8 cellular contexts compared by ENCODE assay signal in the genomic region with DNA sequence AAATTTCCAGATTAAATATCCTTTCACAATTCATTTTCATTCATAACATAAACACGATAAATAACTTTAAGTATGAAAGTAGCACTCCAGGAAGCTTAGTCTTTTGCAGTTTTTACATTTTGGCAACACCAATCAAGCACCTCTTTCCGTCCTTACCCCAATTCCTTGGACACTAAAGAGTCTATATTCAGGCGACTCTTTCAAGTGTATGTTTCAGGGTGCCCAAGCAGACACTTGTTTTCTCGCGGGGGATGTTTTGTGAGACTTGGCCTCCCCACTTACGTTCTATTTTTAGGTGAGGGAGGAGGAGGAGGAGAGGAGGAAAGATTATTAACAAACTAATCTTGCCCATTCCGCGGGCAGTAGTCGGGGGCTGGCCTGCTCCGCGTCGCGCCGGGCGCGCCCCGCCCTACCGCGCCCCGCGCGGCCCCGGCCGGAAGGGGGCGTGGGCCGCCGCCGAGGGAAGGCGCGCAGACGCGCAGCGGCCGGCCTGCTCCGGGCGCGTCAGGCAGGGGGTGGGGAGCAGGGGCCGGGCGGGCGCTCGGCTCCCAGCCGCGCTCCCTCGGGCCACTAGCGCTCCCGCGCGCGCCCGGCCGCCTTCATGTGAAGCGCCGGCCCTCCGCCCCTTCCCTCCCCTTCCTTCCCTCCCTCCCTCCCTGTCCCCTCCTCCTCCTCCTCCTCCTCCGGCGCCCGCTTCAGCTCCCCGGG. TPM values are rescaled to one million over a fixed set of nuclear protein-coding genes. Genes with fewer than 3 reads are reported as not detected.
DNase-seq lines count a peak whose midpoint lies in the region; TF ChIP-seq lines count a peak whose summit lies in the region.

A gene (plus strand): TSS at position 473 of the 708 bp plus-strand sequence. CDS start 337 bp downstream, outside the sequence.

- H4K20me1 ChIP-seq in Loucy (ENCODE audit: insufficient read depth, low read length, poor library complexity, severe bottlenecking) (peaks cover 37% of the 10 kb centered on the region), SU-DHL-6 (ENCODE audit: low read depth, low read length) (no peaks in the 10 kb centered on the region)

- H2BK5ac ChIP-seq in trophoblast cell (ENCODE audit: low read depth, low read length, poor library complexity): peak within 1 kb of the TSS; percentile 92

- peaks cover 35% of the 10 kb centered on the region for H3K4me1 Mint-ChIP-seq in type B pancreatic cell (ENCODE audit: unreplicated experiment)

- no peaks in the 10 kb centered on the region for H3K27me3 Mint-ChIP-seq in type B pancreatic cell

- H3K27me3 ChIP-seq in H7 (ENCODE audit: control insufficient read depth, insufficient read depth, low read length) (no peaks in the 10 kb centered on the region; the same call in 1 of the 2 replicates), Loucy (ENCODE audit: insufficient read depth, low read length, poor library complexity, severe bottlenecking) (no peaks in the 10 kb centered on the region), SU-DHL-6 (ENCODE audit: low read length) (no peaks in the 10 kb centered on the region), trophoblast cell (ENCODE audit: insufficient read depth, low read length) (no peaks in the 10 kb centered on the region)

- H3K79me2 ChIP-seq in Loucy (ENCODE audit: insufficient read depth, low read length) (peaks cover 44% of the 10 kb centered on the region), SU-DHL-6 (ENCODE audit: insufficient read depth, low read length) (peaks cover 3% of the 10 kb centered on the region; the same call in 1 of the 2 replicates), trophoblast cell (ENCODE audit: control insufficient read depth, insufficient read depth, low read length, poor library complexity) (peaks cover 10% of the 10 kb centered on the region)

- peak within 1 kb of the TSS; percentile 43 for H3K4ac ChIP-seq in trophoblast cell (ENCODE audit: low read depth, low read length)

- peak within 1 kb of the TSS; percentile 74 for H3K14ac ChIP-seq in trophoblast cell (ENCODE audit: low read length)

- H4K12ac ChIP-seq in trophoblast cell (ENCODE audit: low read depth, low read length): peak within 1 kb of the TSS; percentile 85

- peak within 1 kb of the TSS; percentile 38 for H3K27ac ChIP-seq in SU-DHL-6 (ENCODE audit: low read depth, low read length)
- H3K27ac ChIP-seq in trophoblast cell (ENCODE audit: low read depth, low read length): peak within 1 kb of the TSS; percentile 98

- WGBS in trophoblast cell (ENCODE audit: extremely low coverage, insufficient coverage, insufficient read length): 100% methylated on average over 1 of the region's 58 CpGs

- peak within 1 kb of the TSS; percentile 88 for H4K91ac ChIP-seq in trophoblast cell (ENCODE audit: low read depth, low read length)

- H3K18ac ChIP-seq in trophoblast cell (ENCODE audit: low read length): peak within 1 kb of the TSS; percentile 99

- DNase-seq in GM03348 (ENCODE audit: low spot score): peak; percentile 99
- peak; percentile 93 for DNase-seq in H7
- DNase-seq in activated naive CD8-positive, alpha-beta T cell treated with anti-CD3 and anti-CD28 coated beads, Interleukin-2, amount 50 U/mL, for 16 hours (ENCODE audit: low read depth, low spot score): peak; percentile 29
- peak; percentile 91 for DNase-seq in cardiac septum (ENCODE audit: low spot score)
- peak; percentile 88 to 93 for DNase-seq in trophoblast cell
- no peak for DNase-seq in type B pancreatic cell (ENCODE audit: extremely low spot score, unreplicated experiment)

- H2AFZ ChIP-seq in Loucy (ENCODE audit: low read length) (peak within 1 kb of the TSS; percentile 98), SU-DHL-6 (ENCODE audit: low read depth, low read length, severe bottlenecking) (peak within 1 kb of the TSS; percentile 96), trophoblast cell (ENCODE audit: insufficient read depth, low read length, poor library complexity) (peak within 1 kb of the TSS; percentile 56)

- H3K9me3 Mint-ChIP-seq in type B pancreatic cell: no peaks in the 10 kb centered on the region

- H3F3A ChIP-seq in Loucy (ENCODE audit: low read depth): no peaks in the 10 kb centered on the region
- peaks cover 5% of the 10 kb centered on the region; the same call in 1 of the 2 replicates for H3F3A ChIP-seq in SU-DHL-6 (ENCODE audit: insufficient read depth)

- intact Hi-C loops in cardiac septum (cut with DNase I): loop anchor here (5.0 kb wide), 1 partner anchor 171 kb away; no protein-coding TSS in a partner anchor

- TF ChIP-seq CTCF in Loucy (conservative IDR thresholded peaks at IDR 0.05; ENCODE audit: low read length) (no peak), SU-DHL-6 (IDR thresholded peaks at IDR 0.05; ENCODE audit: insufficient read depth, low read length, poor library complexity, severe bottlenecking) (no peak), type B pancreatic cell (conservative IDR thresholded peaks at IDR 0.05) (no peak)

- peaks cover 8% of the 10 kb centered on the region for H3K36me3 Mint-ChIP-seq in type B pancreatic cell

- peak within 1 kb of the TSS; percentile 85 for H3K4me3 ChIP-seq in H7 (ENCODE audit: insufficient read depth, low read depth, low read length)
- H3K4me3 ChIP-seq in Loucy (ENCODE audit: low read length, poor library complexity, severe bottlenecking): peak within 1 kb of the TSS; percentile 82
- H3K4me3 ChIP-seq in SU-DHL-6 (ENCODE audit: insufficient read depth, low read length, poor library complexity, severe bottlenecking): peak within 1 kb of the TSS; percentile 76
- H3K4me3 ChIP-seq in trophoblast cell (ENCODE audit: low read depth, low read length): peak within 1 kb of the TSS; percentile 87

- H3K27ac Mint-ChIP-seq in type B pancreatic cell: peak within 1 kb of the TSS; percentile 91

- H2BK12ac ChIP-seq in trophoblast cell (ENCODE audit: low read length): peak within 1 kb of the TSS; percentile 87

- H3K4me2 ChIP-seq in Loucy (ENCODE audit: low read depth, low read length, poor library complexity, severe bottlenecking): peak within 1 kb of the TSS; percentile 86
- peak within 1 kb of the TSS; percentile 88 for H3K4me2 ChIP-seq in SU-DHL-6 (ENCODE audit: low read depth, low read length, poor library complexity, severe bottlenecking)
- peak within 1 kb of the TSS; percentile 66 for H3K4me2 ChIP-seq in trophoblast cell (ENCODE audit: low read length)

- H3K36me3 ChIP-seq in H7 (replicated peaks; ENCODE audit: control insufficient read depth, insufficient read depth, low read length): no peaks in the 10 kb centered on the region
- no peaks in the 10 kb centered on the region for H3K36me3 ChIP-seq in Loucy (ENCODE audit: insufficient read depth, low read length)
- peaks cover 6% of the 10 kb centered on the region for H3K36me3 ChIP-seq in SU-DHL-6 (ENCODE audit: low read length)
- H3K36me3 ChIP-seq in trophoblast cell (ENCODE audit: control insufficient read depth in 1 of 2, insufficient read depth in 2 of 2, low read length in 2 of 2): no peaks in the 10 kb centered on the region

- H3K9me2 ChIP-seq in Loucy (replicated peaks; ENCODE audit: low read depth, low read length) (no peaks in the 10 kb centered on the region), SU-DHL-6 (replicated peaks; ENCODE audit: insufficient read depth, low read length) (no peaks in the 10 kb centered on the region)

- peak within 1 kb of the TSS; percentile 98 for H2AK5ac ChIP-seq in trophoblast cell (ENCODE audit: low read length)

- peak within 1 kb of the TSS; percentile 98 for H4K8ac ChIP-seq in trophoblast cell (ENCODE audit: low read depth, low read length)

- H3K9me3 ChIP-seq in Loucy (ENCODE audit: insufficient read depth, low read depth, low read length) (no peaks in the 10 kb centered on the region), SU-DHL-6 (ENCODE audit: insufficient read depth, low read length) (no peaks in the 10 kb centered on the region), trophoblast cell (ENCODE audit: insufficient read depth, low read depth, low read length) (no peaks in the 10 kb centered on the region)

- H3K9ac ChIP-seq in Loucy (ENCODE audit: low read depth, low read length, poor library complexity, severe bottlenecking): peak within 1 kb of the TSS; percentile 81
- H3K9ac ChIP-seq in SU-DHL-6 (ENCODE audit: low read length): peak within 1 kb of the TSS; percentile 94
- peak within 1 kb of the TSS; percentile 85 for H3K9ac ChIP-seq in trophoblast cell (ENCODE audit: low read length)

- H3K79me1 ChIP-seq in trophoblast cell (ENCODE audit: low read length): peaks cover 12% of the 10 kb centered on the region

- H3K23ac ChIP-seq in trophoblast cell (ENCODE audit: low read length): peak within 1 kb of the TSS; percentile 15

- H3K4me1 ChIP-seq in Loucy (ENCODE audit: insufficient read depth, low read length, poor library complexity, severe bottlenecking): peaks cover 44% of the 10 kb centered on the region
- no peaks in the 10 kb centered on the region for H3K4me1 ChIP-seq in trophoblast cell (ENCODE audit: control insufficient read depth in 1 of 2, insufficient read depth in 2 of 2, low read length in 2 of 2)

- peak within 1 kb of the TSS; percentile 97 for H3K4me3 Mint-ChIP-seq in type B pancreatic cell

- peak within 1 kb of the TSS; percentile 67 for H2BK120ac ChIP-seq in trophoblast cell (ENCODE audit: insufficient read depth, low read length, poor library complexity)

RNA-seq across cellular contexts. Expression of the gene that starts here (rescaled TPM):
- total RNA-seq in H7 (2014; rRNA removed; shearing (Covaris generic)): 10.5 and 13.6 TPM in 2 replicates
- total RNA-seq in cardiac septum (80.8 TPM), type B pancreatic cell (ENCODE audit: low replicate concordance) (109 and 137 TPM in 2 replicates)
- 109 and 111 TPM in 2 replicates for polyA plus RNA-seq in trophoblast cell (2013)
